9 cellular contexts compared by ENCODE assay signal in the genomic region with DNA sequence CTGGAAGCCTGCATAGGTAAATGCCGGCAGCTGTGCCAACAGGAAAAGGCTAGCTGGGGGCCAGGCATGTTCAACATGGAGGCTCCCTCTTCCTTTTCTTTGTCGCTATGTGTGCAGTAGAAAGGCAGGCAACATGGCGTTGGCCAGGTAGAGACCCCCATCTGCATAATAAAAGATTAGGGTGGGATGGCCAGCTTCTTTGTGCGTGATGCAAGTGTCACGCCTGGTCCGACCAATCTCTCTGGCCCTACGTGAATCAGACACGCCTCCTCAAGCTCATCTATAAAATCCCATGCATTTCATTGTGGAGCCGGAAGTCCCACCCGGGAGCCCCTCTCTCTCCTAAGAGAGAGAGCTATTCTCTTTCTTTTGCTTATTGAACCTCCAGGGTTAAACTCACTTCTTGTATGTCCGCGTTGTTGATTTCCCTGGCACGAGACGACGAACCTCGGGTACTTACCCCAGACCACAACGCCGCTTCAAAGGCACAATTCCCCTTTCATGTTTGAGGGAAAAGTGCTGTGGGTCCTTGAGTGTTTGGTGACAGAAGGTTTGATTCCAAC.
DNase-seq lines count a peak whose midpoint lies in the region; ATAC-seq and FAIRE-seq lines count a peak whose summit lies in the region.
"Had no signal": no experiment of that assay in that cellular context is flagged by ENCODE, and none has a peak within 500 bp of the region (broad histone marks: within the 10 kb centered on the region; RNA-seq: fewer than 3 reads in every experiment).

No MANE protein-coding gene starts in this region.

- no peak for FAIRE-seq in urothelium cell line (lab: Jason Lieb, UNC)
- FAIRE-seq: A204.1 had no signal

- intact Hi-C loops in head of caudate nucleus (cut with DNase I) = no loop called here

- H3K27ac ChIP-seq in substantia nigra (ENCODE audit: low read depth, low read length, poor library complexity, severe bottlenecking) = peak overlapping the region; percentile 22

- DNase-seq in NCI-H2107 treated with DMSO at 0.1 percent for 48 hours (lab: John Stamatoyannopoulos, UW; ENCODE audit: unreplicated experiment) (peak; percentile 49), NCI-H2107 (lab: John Stamatoyannopoulos, UW) (no peak), RKO (ENCODE audit: low spot score) (peak; percentile 53), head of caudate nucleus (peak in 23 of 42 donors; percentile 12 to 76 (median 48)), substantia nigra (lab: John Stamatoyannopoulos, UW) (peak in 12 of 49 donors; percentile 11 to 60 (median 30)), urothelium cell line (ENCODE audit: low spot score) (no peak), NCI-H446 treated with DMSO at 0.1 percent for 48 hours (lab: John Stamatoyannopoulos, UW) (no peak)

- no peak for ATAC-seq in GM21528 (IDR thresholded peaks at IDR 0.05; ENCODE audit: low FRiP score, unreplicated experiment)

Comparison
In these comparisons a context has a peak if more than half of its experiments do, and no peak if none do; other contexts are left out.
1. DNase-seq: peak in NCI-H2107 treated with DMSO at 0.1 percent for 48 hours (single experiment), RKO (single experiment) and head of caudate nucleus (23 of 42); none in NCI-H2107 (single experiment), urothelium cell line (single experiment) and NCI-H446 treated with DMSO at 0.1 percent for 48 hours (single experiment).